In genomic region chr21:38807481-38807880, GRCh38 we compare ENCODE assay signal across 1 cellular context.
TF ChIP-seq lines count a peak whose summit lies in the region.

No MANE protein-coding gene starts in this region.

TF ChIP-seq in GM12878, 131 proteins besides CTCF, POLR2A, EP300 and RAD21 (continued from another document):
- TF ChIP-seq PRDM15 (CRISPR knock-in tag; IDR thresholded peaks at IDR 0.05) (no peak), REST (IDR thresholded peaks at IDR 0.05; ENCODE audit: low read depth, low read length) (no peak), SUPT20H (IDR thresholded peaks at IDR 0.05; ENCODE audit: borderline replicate concordance, control insufficient read depth, low read depth, low read length) (no peak), HSF1 (IDR thresholded peaks at IDR 0.05; ENCODE audit: low read depth, low read length) (no peak), ATF7 (IDR thresholded peaks at IDR 0.05; ENCODE audit: low read depth) (no peak), JUND (IDR thresholded peaks at IDR 0.05; ENCODE audit: low read depth, low read length) (no peak), GABPA (IDR thresholded peaks at IDR 0.05; ENCODE audit: low read depth) (no peak), FOXK2 (IDR thresholded peaks at IDR 0.05) (no peak), SIN3A (IDR thresholded peaks at IDR 0.05; ENCODE audit: low read depth, low read length) (no peak), E2F4 (IDR thresholded peaks at IDR 0.05; ENCODE audit: low read depth, low read length) (no peak), SREBF2 (IDR thresholded peaks at IDR 0.05; ENCODE audit: low read length) (no peak)
